In genomic region chr11:109894242-109894641, GRCh38 we compare ENCODE assay signal across 17 cellular contexts.
"Had no signal": no experiment of that assay in that cellular context is flagged by ENCODE, and none has a peak within 500 bp of the region (broad histone marks: within the 10 kb centered on the region; RNA-seq: fewer than 3 reads in every experiment).

No MANE protein-coding gene starts in this region.

- H3K27ac ChIP-seq: esophagus squamous epithelium, heart right ventricle, suprapubic skin, transverse colon, vagina, WERI-Rb-1 had no signal

- DNase-seq: activated CD4-positive, alpha-beta T cell treated with anti-CD3 and anti-CD28 coated beads for 36 hours; activated CD4-positive, alpha-beta T cell treated with anti-CD3 and anti-CD28 coated beads, Interleukin-2, amount 50 U/mL, for 48 hours; activated gamma-delta T cell treated with Interleukin-2 at 50 U/mL for 16 hours; activated T-cell treated with anti-CD3 and anti-CD28 coated beads for 4 hours; effector memory CD8-positive, alpha-beta T cell; esophagus squamous epithelium; heart right ventricle; immature natural killer cell; mesenchymal stem cell; occipital lobe; stimulated activated CD4-positive, alpha-beta T cell treated with anti-CD3 and anti-CD28 coated beads, Interleukin-15, amount 100 ng/mL, for 24 hours; stimulated activated CD4-positive, alpha-beta T cell treated with anti-CD3 and anti-CD28 coated beads, Interleukin-2, amount 100 ng/mL, for 48 hours; T-cell; transverse colon; WERI-Rb-1 had no signal

- H3K36me3 ChIP-seq: esophagus squamous epithelium, heart right ventricle, suprapubic skin, transverse colon, vagina, WERI-Rb-1 had no signal

- H3K4me3 ChIP-seq: esophagus squamous epithelium, heart right ventricle, suprapubic skin, transverse colon, vagina had no signal

- H3K27me3 ChIP-seq: esophagus squamous epithelium, suprapubic skin, transverse colon, vagina had no signal

- H3K9me3 ChIP-seq: esophagus squamous epithelium, vagina had no signal

- H3K4me1 ChIP-seq: esophagus squamous epithelium, heart right ventricle, suprapubic skin, transverse colon, vagina had no signal
